ENCODE assay signal across 13 cellular contexts in the genomic region with DNA sequence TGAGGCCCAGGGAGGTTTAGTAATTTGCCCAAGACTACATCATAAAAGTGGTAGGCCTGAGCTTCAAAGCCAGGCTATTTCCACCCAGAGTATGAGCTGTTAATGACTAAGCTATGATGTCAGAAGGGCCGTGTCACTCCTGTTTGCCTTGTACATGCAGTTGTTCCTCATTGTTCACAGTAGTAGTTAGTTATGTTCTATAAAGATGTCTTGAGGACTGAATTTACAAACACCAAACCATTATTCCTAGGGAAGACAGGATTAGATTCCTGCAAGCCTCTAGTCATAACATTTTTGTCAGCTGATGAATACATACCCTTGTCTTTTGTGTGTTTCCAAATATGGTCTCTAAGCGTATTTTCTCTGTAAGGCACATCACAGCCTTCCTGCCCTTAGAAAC. TPM values are rescaled to one million over a fixed set of nuclear protein-coding genes. Genes with fewer than 3 reads are reported as not detected.
DNase-seq lines count a peak whose midpoint lies in the region; FAIRE-seq and TF ChIP-seq lines count a peak whose summit lies in the region.
"Had no signal": no experiment of that assay in that cellular context is flagged by ENCODE, and none has a peak within 500 bp of the region (broad histone marks: within the 10 kb centered on the region; RNA-seq: fewer than 3 reads in every experiment).

No MANE protein-coding gene starts in this region.

- peak; percentile 81 for DNase-seq in GM23248
- peak; percentile 70 for DNase-seq in RKO (ENCODE audit: low spot score)
- peak; percentile 78 to 87 for DNase-seq in fibroblast of lung (ENCODE audit: low read depth in 2 of 2)
- peak; percentile 72 for DNase-seq in retinal pigment epithelial cell (ENCODE audit: low read depth)
- no peak for DNase-seq in GM12891 (ENCODE audit: insufficient read length, low spot score)
- DNase-seq in NCI-H1417 (lab: John Stamatoyannopoulos, UW): no peak
- no peak for DNase-seq in stimulated activated CD4-positive, alpha-beta T cell treated with anti-CD3 and anti-CD28 coated beads, Interleukin-4, amount 100 ng/mL, for 1 hour
- DNase-seq in 8988T: no peak
- DNase-seq: activated CD4-positive, alpha-beta T cell treated with anti-CD3 and anti-CD28 coated beads, Interleukin-2, amount 50 U/mL, for 48 hours; activated naive CD4-positive, alpha-beta T cell; NCI-H1105; NCI-H526 treated with DMSO at 0.1 percent for 48 hours; spleen had no signal

- TF ChIP-seq CTCF in fibroblast of lung (conservative IDR thresholded peaks at IDR 0.05 in 1 of 2, IDR thresholded peaks at IDR 0.05 in 1 of 2; ENCODE audit: low read depth in 1 of 2, low read length in 2 of 2) (no peak), retinal pigment epithelial cell (conservative IDR thresholded peaks at IDR 0.05; ENCODE audit: low read depth, low read length) (no peak)

- H3K79me2 ChIP-seq in GM23248 (ENCODE audit: insufficient read depth) (no peaks in the 10 kb centered on the region), fibroblast of lung (ENCODE audit: control insufficient read depth, insufficient read depth, low read length) (no peaks in the 10 kb centered on the region)

- H3K36me3 ChIP-seq in GM23248 (ENCODE audit: low read depth) (no peaks in the 10 kb centered on the region), fibroblast of lung (ENCODE audit: control insufficient read depth, insufficient read depth, low read length) (no peaks in the 10 kb centered on the region)
- H3K36me3 ChIP-seq: spleen had no signal

- no peak overlapping the region for H3K9ac ChIP-seq in GM23248
- no peak overlapping the region for H3K9ac ChIP-seq in fibroblast of lung (ENCODE audit: insufficient read depth, low read length)

- in situ Hi-C loops in GM23248 (cut with MboI): no loop called here

- no peaks in the 10 kb centered on the region for H4K20me1 ChIP-seq in GM23248 (ENCODE audit: insufficient read depth)
- H4K20me1 ChIP-seq in fibroblast of lung (ENCODE audit: control insufficient read depth, extremely low read depth, insufficient read depth, low read length): no peaks in the 10 kb centered on the region

- WGBS in GM23248 (ENCODE audit: low coverage in 1 of 2, low lambda C conversion rate in 2 of 2, missing lambda C conversion rate in 2 of 2), 2 experiments: 18 to 20% methylated on average over 2 of the region's 2 CpGs

- no peaks in the 10 kb centered on the region for H3K9me2 ChIP-seq in GM23248 (ENCODE audit: insufficient read depth)

- FAIRE-seq in GM12891 (lab: Jason Lieb, UNC): no peak

- TF ChIP-seq POLR2A in GM12891 (IDR thresholded peaks at IDR 0.05; ENCODE audit: low read depth, low read length): no peak

- H3K4me3 ChIP-seq in GM23248: no peak overlapping the region
- H3K4me3 ChIP-seq in fibroblast of lung (replicated peaks in 1 of 4; ENCODE audit: control extremely low read depth in 1 of 4, insufficient read depth in 1 of 4, low read depth in 3 of 4, low read length in 4 of 4): no peak overlapping the region
- H3K4me3 ChIP-seq in retinal pigment epithelial cell (ENCODE audit: low read length): no peak overlapping the region
- H3K4me3 ChIP-seq: spleen had no signal

- H2AFZ ChIP-seq in GM23248: peak overlapping the region; percentile 17
- no peak overlapping the region for H2AFZ ChIP-seq in fibroblast of lung (ENCODE audit: low read length)

- peaks cover 19% of the 10 kb centered on the region for H3F3A ChIP-seq in GM23248 (ENCODE audit: insufficient read depth)

- H3K9me3 ChIP-seq in GM23248 (ENCODE audit: low read depth): no peaks in the 10 kb centered on the region
- no peaks in the 10 kb centered on the region for H3K9me3 ChIP-seq in fibroblast of lung (ENCODE audit: control insufficient read depth, insufficient read depth, low read depth, low read length)

- H3K4me1 ChIP-seq in GM23248 (ENCODE audit: insufficient read depth) (peaks cover 26% of the 10 kb centered on the region), fibroblast of lung (ENCODE audit: control insufficient read depth, extremely low read depth, insufficient read depth, low read length) (peaks cover 2% of the 10 kb centered on the region)
- H3K4me1 ChIP-seq: spleen had no signal

- peak overlapping the region; percentile 67 for H3K27ac ChIP-seq in GM23248
- no peak overlapping the region for H3K27ac ChIP-seq in fibroblast of lung (ENCODE audit: insufficient read depth, low read length)
- H3K27ac ChIP-seq: spleen had no signal

- no peaks in the 10 kb centered on the region for H3K27me3 ChIP-seq in GM23248 (replicated peaks; ENCODE audit: insufficient read depth)
- H3K27me3 ChIP-seq in fibroblast of lung (ENCODE audit: control insufficient read depth, insufficient read depth, low read length): no peaks in the 10 kb centered on the region
- H3K27me3 ChIP-seq: spleen had no signal

- peak overlapping the region; percentile 0 for H3K4me2 ChIP-seq in GM23248 (ENCODE audit: unreplicated experiment)
- H3K4me2 ChIP-seq in fibroblast of lung (ENCODE audit: extremely low read depth, insufficient read depth, low read length): no peak overlapping the region

TF ChIP-seq in GM12891, 5 proteins besides CTCF, POLR2A, EP300 and RAD21:
- no peak for TF ChIP-seq POLR2AphosphoS5 (IDR thresholded peaks at IDR 0.05; ENCODE audit: low read depth, low read length)
- TF ChIP-seq SPI1 (IDR thresholded peaks at IDR 0.05; ENCODE audit: low read depth, low read length): no peak
- no peak for TF ChIP-seq POU2F2 (IDR thresholded peaks at IDR 0.05; ENCODE audit: low read depth, low read length)
- TF ChIP-seq PAX5 (IDR thresholded peaks at IDR 0.05; ENCODE audit: insufficient read depth, low read length, severe bottlenecking): no peak
- TF ChIP-seq TAF1 (IDR thresholded peaks at IDR 0.05; ENCODE audit: low read depth, low read length): no peak
TF ChIP-seq in GM12891: peak in this region for 0.

RNA-seq across cellular contexts. Expression of a gene that starts 20.9 kb away (rescaled TPM):
- 13.7 and 18.2 TPM in 2 replicates for total RNA-seq in GM23248 (2014; rRNA removed; shearing (Covaris generic))
- 7.1 and 7.5 TPM in 2 replicates for polyA plus RNA-seq in GM23248 (2016; fragmentation: Nextera tagmentation; extraction: Ambion mirVana)
- 20.3 and 22.5 TPM in 2 replicates for total RNA-seq in fibroblast of lung
- polyA plus RNA-seq in fibroblast of lung: 12.4 and 14.5 TPM in 2 replicates
- 10.3 and 13.1 TPM in 2 replicates for polyA plus RNA-seq in fibroblast of lung (2012)
- 15.2 and 24.8 TPM in 2 replicates for polyA minus RNA-seq in fibroblast of lung (ENCODE audit: low replicate concordance)
- polyA plus RNA-seq in GM12891 (2012; ENCODE audit: low read depth, missing spikeins): 12.9 TPM

Comparison
In these comparisons a context has a peak if more than half of its experiments do, and no peak if none do; other contexts are left out.
1. DNase-seq: peak in GM23248 (single experiment), RKO (single experiment), fibroblast of lung (2 of 2) and retinal pigment epithelial cell (single experiment); none in GM12891 (single experiment), NCI-H1417 (0 of 3), stimulated activated CD4-positive, alpha-beta T cell treated with anti-CD3 and anti-CD28 coated beads, Interleukin-4, amount 100 ng/mL, for 1 hour (single experiment) and 8988T (single experiment).